16 cellular contexts compared by ENCODE assay signal in the genomic region with DNA sequence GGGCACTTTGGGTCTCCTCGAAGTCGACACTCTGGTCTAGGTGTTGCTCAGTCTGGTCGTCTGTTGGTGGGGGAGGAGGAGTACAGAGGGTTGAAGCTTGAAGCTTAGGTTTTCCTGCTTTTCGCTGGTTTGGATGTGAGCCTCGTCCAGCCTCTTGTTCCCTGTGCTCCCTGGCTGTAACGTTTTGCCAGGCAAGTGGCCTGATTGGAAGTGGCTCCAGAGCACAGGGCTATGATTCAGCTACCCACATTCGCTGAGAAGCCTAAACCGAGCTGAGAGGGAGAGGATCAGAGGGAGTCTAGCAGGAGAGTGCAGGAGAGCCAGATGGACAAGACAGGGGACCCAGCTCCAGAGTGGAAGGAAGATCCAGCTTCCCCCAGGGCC. TPM values are rescaled to one million over a fixed set of nuclear protein-coding genes. Genes with fewer than 3 reads are reported as not detected.
DNase-seq lines count a peak whose midpoint lies in the region; ATAC-seq and TF ChIP-seq lines count a peak whose summit lies in the region.
"Had no signal": no experiment of that assay in that cellular context is flagged by ENCODE, and none has a peak within 500 bp of the region (broad histone marks: within the 10 kb centered on the region; RNA-seq: fewer than 3 reads in every experiment).

No MANE protein-coding gene starts in this region.

- DNase-seq in DMS 273 (lab: John Stamatoyannopoulos, UW; ENCODE audit: unreplicated experiment) (peak; percentile 12), DMS 273 treated with DMSO at 0.1 percent for 48 hours (lab: John Stamatoyannopoulos, UW) (no peak), RWPE2 (ENCODE audit: low spot score) (no peak), kidney epithelial cell (ENCODE audit: low read depth) (no peak), T-cell (no peak), NCI-H1417 treated with DMSO at 0.1 percent for 48 hours (lab: John Stamatoyannopoulos, UW) (no peak), amniotic stem cell (lab: John Stamatoyannopoulos, UW) (no peak)
- DNase-seq: activated CD4-positive, alpha-beta memory T cell treated with anti-CD3 and anti-CD28 coated beads for 36 hours; body of pancreas; effector memory CD4-positive, alpha-beta T cell; NCI-H345; stomach had no signal

- peak overlapping the region in 2 of 5 donors; percentile 13 to 56 for H3K9ac ChIP-seq in subcutaneous abdominal adipose tissue (ENCODE audit: low read length in 5 of 5)

- H3K27me3 Mint-ChIP-seq in T-cell: peaks cover 90 to 95% of the 10 kb centered on the region in 2 donors

- H3K4me1 ChIP-seq in RWPE2 (ENCODE audit: insufficient read depth, poor library complexity, severe bottlenecking): peaks cover 6% of the 10 kb centered on the region
- peaks cover 7 to 96% (median 88%) of the 10 kb centered on the region in 5 donors for H3K4me1 ChIP-seq in subcutaneous abdominal adipose tissue (ENCODE audit: control insufficient read depth in 5 of 5, insufficient read depth in 5 of 5, low read length in 5 of 5)

- no peaks in the 10 kb centered on the region for H3K9me3 ChIP-seq in RWPE2 (ENCODE audit: severe bottlenecking)
- no peaks in the 10 kb centered on the region for H3K9me3 ChIP-seq in subcutaneous abdominal adipose tissue (ENCODE audit: control insufficient read depth in 5 of 5, low read length in 5 of 5)
- H3K9me3 ChIP-seq: body of pancreas, gastroesophageal sphincter, stomach had no signal

- no peak overlapping the region for H3K27ac ChIP-seq in RWPE2 (ENCODE audit: poor library complexity, severe bottlenecking)
- peak overlapping the region; percentile 54 for H3K27ac ChIP-seq in subcutaneous abdominal adipose tissue (ENCODE audit: low read depth, low read length)
- H3K27ac ChIP-seq: 22Rv1, body of pancreas, gastroesophageal sphincter, stomach had no signal

- CTCF ChIA-PET in T-cell (lab: Charles Lee): no interaction called here

- H3K4me3 ChIP-seq in RWPE2 (ENCODE audit: severe bottlenecking): no peak overlapping the region
- peak overlapping the region; percentile 24 for H3K4me3 ChIP-seq in kidney epithelial cell (ENCODE audit: low read depth, low read length)
- H3K4me3 ChIP-seq in subcutaneous abdominal adipose tissue (ENCODE audit: low read depth in 1 of 5, low read length in 5 of 5): peak overlapping the region in 3 of 5 donors; percentile 39 to 50 (median 45)
- H3K4me3 ChIP-seq: body of pancreas, gastroesophageal sphincter, stomach had no signal

- H3K4me1 Mint-ChIP-seq in T-cell: peaks cover 37 to 66% (median 58%) of the 10 kb centered on the region in 3 donors

- H3K36me3 Mint-ChIP-seq in T-cell: no peaks in the 10 kb centered on the region

- TF ChIP-seq CTCF in RWPE2 (IDR thresholded peaks at IDR 0.05; ENCODE audit: poor library complexity, severe bottlenecking): no peak
- TF ChIP-seq CTCF in kidney epithelial cell (IDR thresholded peaks at IDR 0.05; ENCODE audit: insufficient read depth, low read length, poor library complexity, severe bottlenecking): no peak

- H3K27me3 ChIP-seq in RWPE2 (ENCODE audit: insufficient read depth, poor library complexity, severe bottlenecking): peaks cover 100% of the 10 kb centered on the region
- H3K27me3 ChIP-seq in kidney epithelial cell (ENCODE audit: control insufficient read depth, insufficient read depth, low read length): peaks cover 47% of the 10 kb centered on the region
- H3K27me3 ChIP-seq in subcutaneous abdominal adipose tissue (ENCODE audit: control insufficient read depth in 5 of 5, insufficient read depth in 4 of 5, low read length in 5 of 5): peaks cover 0 to 71% (median 33%) of the 10 kb centered on the region in 5 donors

- ATAC-seq in RWPE2 (ENCODE audit: low read depth): 0 out of 3 replicates have a peak, but pooled peaks have one; percentile 13
- ATAC-seq in T-cell (replicated peaks in 1 of 4): no peak
- ATAC-seq: body of pancreas, gastroesophageal sphincter had no signal

- POLR2A ChIA-PET in T-cell (lab: Charles Lee): interaction anchor here in 1 of 2 donors (0.7 kb wide), 1 partner anchor 136 kb away, joined by 3 read pairs; no protein-coding TSS in a partner anchor

- H3K27ac Mint-ChIP-seq in T-cell: peak overlapping the region in 1 of 2 donors; percentile 6
- H3K27ac Mint-ChIP-seq: activated CD4-positive, alpha-beta memory T cell treated with anti-CD3 and anti-CD28 coated beads for 36 hours had no signal

- no peak overlapping the region for H3K4me3 Mint-ChIP-seq in T-cell
- H3K4me3 Mint-ChIP-seq: activated CD4-positive, alpha-beta memory T cell treated with anti-CD3 and anti-CD28 coated beads for 36 hours had no signal

- H3K36me3 ChIP-seq in RWPE2 (ENCODE audit: low read depth) (no peaks in the 10 kb centered on the region), kidney epithelial cell (ENCODE audit: control insufficient read depth, insufficient read depth, low read length) (no peaks in the 10 kb centered on the region), subcutaneous abdominal adipose tissue (ENCODE audit: control insufficient read depth in 5 of 5, insufficient read depth in 5 of 5, low read length in 5 of 5) (no peaks in the 10 kb centered on the region)
- H3K36me3 ChIP-seq: gastroesophageal sphincter, stomach had no signal

- H3K9me3 Mint-ChIP-seq in T-cell: no peaks in the 10 kb centered on the region
- H3K9me3 Mint-ChIP-seq: activated CD4-positive, alpha-beta memory T cell treated with anti-CD3 and anti-CD28 coated beads for 36 hours had no signal

RNA-seq across cellular contexts. Expression of gene HOXC10, which starts 6.1 kb away (rescaled TPM):
- total RNA-seq in kidney epithelial cell (5.9 and 9.2 TPM in 2 replicates), T-cell (under 1 TPM in 1 of 5 donors, not detected in 4; 0.30 TPM)
- total RNA-seq: activated CD4-positive, alpha-beta memory T cell treated with anti-CD3 and anti-CD28 coated beads for 36 hours; body of pancreas; gastroesophageal sphincter; stomach had no signal

RNA-seq across cellular contexts. Expression of gene HOXC9, which starts 8.9 kb away (rescaled TPM):
- 12.3 and 15.5 TPM in 2 replicates for total RNA-seq in kidney epithelial cell
- not detected for total RNA-seq in T-cell
- total RNA-seq: activated CD4-positive, alpha-beta memory T cell treated with anti-CD3 and anti-CD28 coated beads for 36 hours; body of pancreas; gastroesophageal sphincter; stomach had no signal

RNA-seq across cellular contexts. Expression of gene HOTAIR, which starts 16.3 kb away (rescaled TPM):
- total RNA-seq in kidney epithelial cell: 0.46 and 0.55 TPM in 2 replicates
- total RNA-seq in T-cell: not detected
- total RNA-seq: activated CD4-positive, alpha-beta memory T cell treated with anti-CD3 and anti-CD28 coated beads for 36 hours; body of pancreas; RPMI7951; stomach had no signal

RNA-seq across cellular contexts. Expression of gene HOXC8, which starts 17.7 kb away (rescaled TPM):
- total RNA-seq in kidney epithelial cell: 0.41 and 0.67 TPM in 2 replicates
- not detected for total RNA-seq in T-cell
- total RNA-seq: activated CD4-positive, alpha-beta memory T cell treated with anti-CD3 and anti-CD28 coated beads for 36 hours; body of pancreas; stomach had no signal

RNA-seq across cellular contexts. Expression of gene HOXC11, which starts 18.1 kb away (rescaled TPM):
- 0.58 and 0.96 TPM in 2 replicates for total RNA-seq in kidney epithelial cell
- not detected for total RNA-seq in T-cell
- total RNA-seq: activated CD4-positive, alpha-beta memory T cell treated with anti-CD3 and anti-CD28 coated beads for 36 hours; body of pancreas; gastroesophageal sphincter; stomach had no signal

Comparison
In these comparisons a context has a peak if more than half of its experiments do, and no peak if none do; other contexts are left out.
1. RNA of gene HOXC9, which starts 8.9 kb away (total RNA-seq): 12.3 to 15.5 TPM in kidney epithelial cell; not detected in T-cell; every median in the first group is over 10 times any median in the second.